ENCODE assay signal across 13 cellular contexts in genomic region chr4:83234902-83235644, GRCh38. TPM values are rescaled to one million over a fixed set of nuclear protein-coding genes. Genes with fewer than 3 reads are reported as not detected.
DNase-seq lines count a peak whose midpoint lies in the region; ATAC-seq and TF ChIP-seq lines count a peak whose summit lies in the region.
"Had no signal": no experiment of that assay in that cellular context is flagged by ENCODE, and none has a peak within 500 bp of the region (broad histone marks: within the 10 kb centered on the region; RNA-seq: fewer than 3 reads in every experiment).

No MANE protein-coding gene starts in this region.

- H3K4me1 Mint-ChIP-seq in T-helper 1 cell treated with Interleukin-12 subunit alpha and Interleukin-12 subunit beta and Interleukin-4 antibody, amounts not matched to agents 30 μg/mL and 1 μg/mL, for 36 hours (ENCODE audit: low read depth) = peaks cover 58% of the 10 kb centered on the region
- H3K4me1 Mint-ChIP-seq in activated T-helper 2 cell treated with anti-CD3 and anti-CD28 coated beads, Interferon-gamma antibody, Interleukin-2, Interleukin-4, amounts not matched to agents 10 μg/mL and 5 μg/mL and 100 μg/mL, durations not matched to agents 14 hours and 24 hours and 36 hours (ENCODE audit: low read depth) = peaks cover 54% of the 10 kb centered on the region
- H3K4me1 Mint-ChIP-seq in natural killer cell = peaks cover 52 to 53% of the 10 kb centered on the region in 2 donors

- DNase-seq in T-helper 1 cell = no peak
- DNase-seq in activated T-helper 2 cell treated with anti-CD3 and anti-CD28 coated beads, Interferon-gamma antibody, Interleukin-2, Interleukin-4, amounts not matched to agents 10 μg/mL and 5 μg/mL and 100 μg/mL, durations not matched to agents 14 hours and 24 hours and 36 hours (ENCODE audit: low spot score) = no peak
- no peak for DNase-seq in natural killer cell
- no peak for DNase-seq in UCSD-AML1 (lab: John Stamatoyannopoulos, UW; ENCODE audit: unreplicated experiment)
- DNase-seq in SKM-1 treated with dmso at 0.1 percent for 144 hours (lab: John Stamatoyannopoulos, UW; ENCODE audit: unreplicated experiment) = no peak
- DNase-seq: left ventricle myocardium inferior, NCI-H2081 treated with DMSO at 0.1 percent for 48 hours, NCI-H774, retina had no signal

- peaks cover 14% of the 10 kb centered on the region for H3K36me3 Mint-ChIP-seq in T-helper 1 cell treated with Interleukin-12 subunit alpha and Interleukin-12 subunit beta and Interleukin-4 antibody, amounts not matched to agents 30 μg/mL and 1 μg/mL, for 36 hours (ENCODE audit: low read depth)
- H3K36me3 Mint-ChIP-seq in activated T-helper 2 cell treated with anti-CD3 and anti-CD28 coated beads, Interferon-gamma antibody, Interleukin-2, Interleukin-4, amounts not matched to agents 10 μg/mL and 5 μg/mL and 100 μg/mL, durations not matched to agents 14 hours and 24 hours and 36 hours (ENCODE audit: low read depth) = peaks cover 9% of the 10 kb centered on the region
- H3K36me3 Mint-ChIP-seq in natural killer cell = no peaks in the 10 kb centered on the region

- no peaks in the 10 kb centered on the region for H3K9me3 Mint-ChIP-seq in T-helper 1 cell treated with Interleukin-12 subunit alpha and Interleukin-12 subunit beta and Interleukin-4 antibody, amounts not matched to agents 30 μg/mL and 1 μg/mL, for 36 hours
- no peaks in the 10 kb centered on the region for H3K9me3 Mint-ChIP-seq in activated T-helper 2 cell treated with anti-CD3 and anti-CD28 coated beads, Interferon-gamma antibody, Interleukin-2, Interleukin-4, amounts not matched to agents 10 μg/mL and 5 μg/mL and 100 μg/mL, durations not matched to agents 14 hours and 24 hours and 36 hours
- no peaks in the 10 kb centered on the region for H3K9me3 Mint-ChIP-seq in natural killer cell
- H3K9me3 Mint-ChIP-seq: neural crest cell had no signal

- ATAC-seq in HG03432 (IDR thresholded peaks at IDR 0.05; ENCODE audit: unreplicated experiment) (peak; percentile 23), natural killer cell (no peak), GM19351 (IDR thresholded peaks at IDR 0.05; ENCODE audit: unreplicated experiment) (no peak)

- no peak for TF ChIP-seq CTCF in natural killer cell (IDR thresholded peaks at IDR 0.05)

- peaks cover 41% of the 10 kb centered on the region for H3K27me3 Mint-ChIP-seq in T-helper 1 cell treated with Interleukin-12 subunit alpha and Interleukin-12 subunit beta and Interleukin-4 antibody, amounts not matched to agents 30 μg/mL and 1 μg/mL, for 36 hours (ENCODE audit: low read depth)
- peaks cover 46% of the 10 kb centered on the region for H3K27me3 Mint-ChIP-seq in activated T-helper 2 cell treated with anti-CD3 and anti-CD28 coated beads, Interferon-gamma antibody, Interleukin-2, Interleukin-4, amounts not matched to agents 10 μg/mL and 5 μg/mL and 100 μg/mL, durations not matched to agents 14 hours and 24 hours and 36 hours (ENCODE audit: low read depth)
- H3K27me3 Mint-ChIP-seq in natural killer cell (ENCODE audit: low read depth in 2 of 2) = no peaks in the 10 kb centered on the region

- H3K27ac Mint-ChIP-seq in T-helper 1 cell treated with Interleukin-12 subunit alpha and Interleukin-12 subunit beta and Interleukin-4 antibody, amounts not matched to agents 30 μg/mL and 1 μg/mL, for 36 hours = peak overlapping the region; percentile 64
- peak overlapping the region; percentile 67 for H3K27ac Mint-ChIP-seq in activated T-helper 2 cell treated with anti-CD3 and anti-CD28 coated beads, Interferon-gamma antibody, Interleukin-2, Interleukin-4, amounts not matched to agents 10 μg/mL and 5 μg/mL and 100 μg/mL, durations not matched to agents 14 hours and 24 hours and 36 hours
- peak overlapping the region; percentile 19 to 79 for H3K27ac Mint-ChIP-seq in natural killer cell

- peak overlapping the region; percentile 67 for H3K4me3 Mint-ChIP-seq in T-helper 1 cell treated with Interleukin-12 subunit alpha and Interleukin-12 subunit beta and Interleukin-4 antibody, amounts not matched to agents 30 μg/mL and 1 μg/mL, for 36 hours
- H3K4me3 Mint-ChIP-seq in activated T-helper 2 cell treated with anti-CD3 and anti-CD28 coated beads, Interferon-gamma antibody, Interleukin-2, Interleukin-4, amounts not matched to agents 10 μg/mL and 5 μg/mL and 100 μg/mL, durations not matched to agents 14 hours and 24 hours and 36 hours (ENCODE audit: low read depth) = peak overlapping the region; percentile 47
- H3K4me3 Mint-ChIP-seq in natural killer cell = peak overlapping the region; percentile 40
- H3K4me3 Mint-ChIP-seq: neural crest cell had no signal

- intact Hi-C loops in activated T-helper 2 cell treated with anti-CD3 and anti-CD28 coated beads, Interferon-gamma antibody, Interleukin-2, Interleukin-4, amounts not matched to agents 10 μg/mL and 5 μg/mL and 100 μg/mL, durations not matched to agents 14 hours and 24 hours and 36 hours (cut with micrococcal nuclease) = loop anchor here (1.0 to 5.0 kb wide), 7 partner anchors 16 to 330 kb away; partner anchors contain the start of gene PLAC8
- intact Hi-C loops in natural killer cell (cut with micrococcal nuclease) = no loop called here

RNA-seq across cellular contexts. Expression of gene COQ2, which starts 49.5 kb away (rescaled TPM):
- total RNA-seq in activated T-helper 2 cell treated with anti-CD3 and anti-CD28 coated beads, Interferon-gamma antibody, Interleukin-2, Interleukin-4, amounts not matched to agents 10 μg/mL and 5 μg/mL and 100 μg/mL, durations not matched to agents 14 hours and 24 hours and 36 hours = 19.5 and 20.6 TPM in 2 replicates
- total RNA-seq in natural killer cell = 1 to 10 TPM; 4.7 to 9.7 (median 7.0) TPM
